In the genomic region with DNA sequence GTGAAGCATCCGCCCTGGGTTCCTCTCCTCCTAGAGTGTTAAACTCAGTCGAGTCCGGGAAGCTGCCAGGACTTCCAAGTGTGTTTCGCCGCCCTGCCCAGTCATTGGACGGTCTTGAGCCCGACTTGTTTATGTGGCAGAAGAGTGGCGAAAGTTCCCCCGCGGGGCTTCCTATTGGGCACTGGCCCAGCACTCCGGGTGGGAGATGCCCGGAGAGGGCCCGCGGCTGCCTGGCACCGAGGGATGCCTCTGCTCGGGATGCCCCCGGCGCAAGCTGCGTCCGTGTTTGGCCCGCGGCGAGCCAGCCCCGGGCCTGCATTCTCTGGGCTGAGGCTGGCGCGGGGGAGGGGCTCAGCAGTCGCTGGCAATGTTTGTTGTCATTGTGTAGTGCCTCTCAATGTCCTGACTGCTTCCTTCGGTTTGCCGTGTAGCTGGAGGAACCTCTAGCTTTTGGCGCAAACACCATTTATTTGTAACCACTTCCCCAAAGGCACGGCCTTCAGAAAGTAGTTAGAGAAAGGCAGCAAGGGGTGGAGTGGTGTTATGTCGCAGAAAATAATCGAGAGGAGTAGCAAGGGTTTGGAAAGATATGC, we compare ENCODE assay signal across 8 cellular contexts. TPM values are rescaled to one million over a fixed set of nuclear protein-coding genes. Genes with fewer than 3 reads are reported as not detected.
DNase-seq lines count a peak whose midpoint lies in the region; ATAC-seq and TF ChIP-seq lines count a peak whose summit lies in the region.

No MANE protein-coding gene starts in this region.

- H3K4me1 ChIP-seq in ascending aorta, result peaks cover 0 to 23% of the 10 kb centered on the region in 2 donors

- peaks cover 33% of the 10 kb centered on the region for H3K4me1 Mint-ChIP-seq in osteocyte (ENCODE audit: unreplicated experiment)

- no peaks in the 10 kb centered on the region for H3K9me3 ChIP-seq in ascending aorta

- intact Hi-C loops in ascending aorta (cut with DNase I) (loop anchor here (5.0 kb wide), 4 partner anchors 164 to 551 kb away; a partner anchor contains a TSS), left ventricle myocardium superior (cut with micrococcal nuclease) (loop anchor here (10.0 kb wide), 1 partner anchor 89 kb away; a partner anchor contains a TSS)

- H3K27me3 ChIP-seq in ascending aorta, result no peaks in the 10 kb centered on the region

- peak overlapping the region; percentile 93 for H3K4me3 Mint-ChIP-seq in osteocyte (ENCODE audit: unreplicated experiment)

- TF ChIP-seq CTCF in ascending aorta (IDR thresholded peaks at IDR 0.05) (no peak), osteocyte (IDR thresholded peaks at IDR 0.05) (no peak)

- H3K27ac ChIP-seq in ascending aorta, result peak overlapping the region; percentile 94 to 97

- ATAC-seq in HG02870 (IDR thresholded peaks at IDR 0.05; ENCODE audit: unreplicated experiment) (peak; percentile 29), left ventricle myocardium superior (peak; percentile 76)

- H3K9me3 Mint-ChIP-seq in osteocyte (ENCODE audit: unreplicated experiment), result no peaks in the 10 kb centered on the region

- peak; percentile 67 for DNase-seq in activated CD8-positive, alpha-beta memory T cell treated with anti-CD3 and anti-CD28 coated beads for 24 hours
- no peak for DNase-seq in activated CD8-positive, alpha-beta memory T cell treated with anti-CD3 and anti-CD28 coated beads, Interleukin-2, amount 50 U/mL, for 4 hours
- DNase-seq in NOMO-1 treated with dmso at 0.1 percent for 144 hours (lab: John Stamatoyannopoulos, UW; ENCODE audit: unreplicated experiment) (peak; percentile 82), ascending aorta (ENCODE audit: low spot score in 2 of 2) (peak; percentile 54 to 90), left ventricle myocardium superior (peak; percentile 83), osteocyte (ENCODE audit: extremely low spot score, unreplicated experiment) (peak; percentile 91), NCI-H2107 treated with DMSO at 0.1 percent for 48 hours (lab: John Stamatoyannopoulos, UW; ENCODE audit: unreplicated experiment) (no peak)

- H3K36me3 ChIP-seq in ascending aorta, result no peaks in the 10 kb centered on the region

- H3K36me3 Mint-ChIP-seq in osteocyte (ENCODE audit: unreplicated experiment), result peaks cover 13% of the 10 kb centered on the region

- peak overlapping the region; percentile 92 for H3K27ac Mint-ChIP-seq in osteocyte (ENCODE audit: unreplicated experiment)

- H3K27me3 Mint-ChIP-seq in osteocyte (ENCODE audit: unreplicated experiment), result no peaks in the 10 kb centered on the region

- H3K4me3 ChIP-seq in ascending aorta, result peak overlapping the region; percentile 72 to 90

RNA-seq across cellular contexts. Expression of a gene that starts 1.2 kb away (rescaled TPM):
- total RNA-seq in ascending aorta, result 222 TPM
- 55.0 TPM for total RNA-seq in left ventricle myocardium superior
- total RNA-seq in osteocyte, result 140 and 148 TPM in 2 replicates

Comparison
In these comparisons a context has a peak if more than half of its experiments do, and no peak if none do; other contexts are left out.
1. DNase-seq: peak in activated CD8-positive, alpha-beta memory T cell treated with anti-CD3 and anti-CD28 coated beads for 24 hours (single experiment), NOMO-1 treated with dmso at 0.1 percent for 144 hours (single experiment), ascending aorta (2 of 2), left ventricle myocardium superior (single experiment) and osteocyte (single experiment); none in activated CD8-positive, alpha-beta memory T cell treated with anti-CD3 and anti-CD28 coated beads, Interleukin-2, amount 50 U/mL, for 4 hours (single experiment) and NCI-H2107 treated with DMSO at 0.1 percent for 48 hours (single experiment).